ENCODE assay signal across 23 cellular contexts in genomic region chr19:405138-405965, GRCh38. TPM values are rescaled to one million over a fixed set of nuclear protein-coding genes. Genes with fewer than 3 reads are reported as not detected.
DNase-seq lines count a peak whose midpoint lies in the region; ATAC-seq, FAIRE-seq and TF ChIP-seq lines count a peak whose summit lies in the region.
"Had no signal": no experiment of that assay in that cellular context is flagged by ENCODE, and none has a peak within 500 bp of the region (broad histone marks: within the 10 kb centered on the region; RNA-seq: fewer than 3 reads in every experiment).

No MANE protein-coding gene starts in this region.

- no peaks in the 10 kb centered on the region for H3K9me3 ChIP-seq in kidney (ENCODE audit: control insufficient read depth in 1 of 2, low read length in 2 of 2)
- H3K9me3 ChIP-seq: sigmoid colon, tibial artery had no signal

- H3K4me3 ChIP-seq in LNCaP clone FGC (ENCODE audit: low read depth, low read length): 0 out of 2 replicates have a peak overlapping the region, but pooled peaks have one; percentile 11
- no peak overlapping the region for H3K4me3 ChIP-seq in kidney (ENCODE audit: low read length in 2 of 2)
- H3K4me3 ChIP-seq: lung, sigmoid colon, tibial artery had no signal

- FAIRE-seq in kidney (lab: Jason Lieb, UNC): no peak
- FAIRE-seq: A204.1 had no signal

- no peak overlapping the region for H3K9ac ChIP-seq in kidney (ENCODE audit: low read length in 2 of 2)

- peaks cover 0 to 3% of the 10 kb centered on the region in 2 donors for H3K4me1 ChIP-seq in kidney (ENCODE audit: control insufficient read depth in 1 of 2, insufficient read depth in 1 of 2, low read depth in 1 of 2, low read length in 2 of 2)

- DNase-seq in DMS53 (lab: John Stamatoyannopoulos, UW) (peak; percentile 32), DMS53 treated with DMSO at 0.1 percent for 48 hours (lab: John Stamatoyannopoulos, UW; ENCODE audit: unreplicated experiment) (no peak), LNCaP clone FGC (ENCODE audit: low read depth) (peak; percentile 23), kidney (peak; percentile 58), retina (peak; percentile 24), GOT3 (lab: John Stamatoyannopoulos, UW) (no peak)
- DNase-seq: amygdala; CD4-positive, alpha-beta memory T cell; cerebellar nuclear complex; GDM1; NCI-H446 treated with DMSO at 0.1 percent for 48 hours; OCI-M1; sigmoid colon; stimulated activated CD4-positive, alpha-beta T cell treated with anti-CD3 and anti-CD28 coated beads, Interleukin-2, amount 100 ng/mL, for 48 hours; stimulated activated CD8-positive, alpha-beta memory T cell treated with anti-CD3 and anti-CD28 coated beads, Interleukin-4, amount 100 ng/mL, for 48 hours had no signal

- no peaks in the 10 kb centered on the region for H3K36me3 ChIP-seq in kidney (ENCODE audit: control insufficient read depth in 1 of 2, insufficient read depth in 2 of 2, low read length in 2 of 2)
- H3K36me3 ChIP-seq: sigmoid colon, tibial artery had no signal

- no peak overlapping the region for H3K27ac ChIP-seq in kidney (ENCODE audit: low read depth in 2 of 2, low read length in 2 of 2)
- H3K27ac ChIP-seq: sigmoid colon, tibial artery had no signal

- TF ChIP-seq CTCF in LNCaP clone FGC (IDR thresholded peaks at IDR 0.05; ENCODE audit: control insufficient read depth, extremely low read depth, insufficient read depth) (no peak), kidney (IDR thresholded peaks at IDR 0.05; ENCODE audit: borderline replicate concordance, extremely low read depth, insufficient read depth) (no peak)

- intact Hi-C loops in kidney (cut with DNase I): no loop called here

- ATAC-seq in HG02610 (IDR thresholded peaks at IDR 0.05; ENCODE audit: unreplicated experiment) (no peak), HG02798 (IDR thresholded peaks at IDR 0.05; ENCODE audit: poor library complexity, unreplicated experiment) (no peak)
- ATAC-seq: naive thymus-derived CD8-positive, alpha-beta T cell had no signal

RNA-seq across cellular contexts. Expression of gene C2CD4C, which starts 3.6 kb away (rescaled TPM):
- 1.9 TPM for total RNA-seq in kidney
- polyA plus RNA-seq in kidney (ENCODE audit: insufficient read depth, low read depth, low replicate concordance): 0.99 TPM
- total RNA-seq: CD4-positive, alpha-beta memory T cell; fibroblast of villous mesenchyme; naive thymus-derived CD8-positive, alpha-beta T cell had no signal
- polyA plus RNA-seq: CD4-positive, alpha-beta memory T cell; naive thymus-derived CD8-positive, alpha-beta T cell had no signal

RNA-seq across cellular contexts. Expression of gene SHC2, which starts 55.5 kb away (rescaled TPM):
- total RNA-seq in kidney: 24.4 TPM
- polyA plus RNA-seq in kidney (ENCODE audit: insufficient read depth, low read depth, low replicate concordance): 10.7 TPM
- total RNA-seq: activated T-helper 2 cell treated with anti-CD3 and anti-CD28 coated beads, Interferon-gamma antibody, Interleukin-2, Interleukin-4, amounts not matched to agents 10 μg/mL and 5 μg/mL and 100 μg/mL, durations not matched to agents 14 hours and 24 hours and 36 hours had no signal
- polyA plus RNA-seq: CD4-positive, alpha-beta memory T cell had no signal

Comparison
In these comparisons a context has a peak if more than half of its experiments do, and no peak if none do; other contexts are left out.
1. DNase-seq: peak in DMS53 (single experiment), LNCaP clone FGC (single experiment), kidney (single experiment) and retina (single experiment); none in DMS53 treated with DMSO at 0.1 percent for 48 hours (single experiment) and GOT3 (single experiment).